In genomic region chr4:153038493-153039311, GRCh38 we compare ENCODE assay signal across 18 cellular contexts.
DNase-seq lines count a peak whose midpoint lies in the region; ATAC-seq and TF ChIP-seq lines count a peak whose summit lies in the region.
"Had no signal": no experiment of that assay in that cellular context is flagged by ENCODE, and none has a peak within 500 bp of the region (broad histone marks: within the 10 kb centered on the region; RNA-seq: fewer than 3 reads in every experiment).

No MANE protein-coding gene starts in this region.

- no peak for TF ChIP-seq CTCF in mammary epithelial cell (conservative IDR thresholded peaks at IDR 0.05 in 1 of 2, IDR thresholded peaks at IDR 0.05 in 1 of 2; ENCODE audit: extremely low read depth in 1 of 2, insufficient read depth in 1 of 2, low read depth in 1 of 2, low read length in 2 of 2)
- no peak for TF ChIP-seq CTCF in MCF 10A (IDR thresholded peaks at IDR 0.05; ENCODE audit: unreplicated experiment)
- no peak for TF ChIP-seq CTCF in glutamatergic neuron (IDR thresholded peaks at IDR 0.05; ENCODE audit: partially characterized antibody, unreplicated experiment)
- TF ChIP-seq CTCF in upper lobe of right lung (IDR thresholded peaks at IDR 0.05), result no peak

- no peaks in the 10 kb centered on the region for H4K20me1 ChIP-seq in mammary epithelial cell (ENCODE audit: insufficient read depth, low read length)

- H3K27ac ChIP-seq in mammary epithelial cell (ENCODE audit: insufficient read depth, low read depth, low read length) (peak overlapping the region; percentile 85), upper lobe of right lung (no peak overlapping the region)
- H3K27ac ChIP-seq: RWPE1, upper lobe of left lung had no signal

- in situ Hi-C loops in mammary epithelial cell (cut with MboI; ENCODE audit: low sequenced_read_pairs in 2 of 2), result no loop called here

- H3K9me3 ChIP-seq in mammary epithelial cell (replicated peaks; ENCODE audit: insufficient read depth, low read length) (no peaks in the 10 kb centered on the region), upper lobe of right lung (no peaks in the 10 kb centered on the region)
- H3K9me3 ChIP-seq: upper lobe of left lung had no signal

- ATAC-seq in upper lobe of right lung, result peak; percentile 53
- no peak for ATAC-seq in activated naive CD8-positive, alpha-beta T cell treated with anti-CD3 and anti-CD28 coated beads, Interleukin-2, amount 50 U/mL, for 24 hours
- ATAC-seq: stimulated activated effector memory CD8-positive, alpha-beta T cell treated with anti-CD3 and anti-CD28 coated beads, Interleukin-12 subunit alpha, Interleukin-12 subunit beta, amount 100 ng/mL, for 72 hours had no signal

- POLR2A ChIA-PET in MCF 10A (lab: Yijun Ruan, JAX), result no interaction called here

- dilution Hi-C loops in mammary epithelial cell (cut with HindIII; ENCODE audit: low sequenced_read_pairs), result no loop called here

- H3K36me3 Mint-ChIP-seq in MCF 10A (ENCODE audit: insufficient read depth, unreplicated experiment), result no peaks in the 10 kb centered on the region
- no peaks in the 10 kb centered on the region for H3K36me3 Mint-ChIP-seq in glutamatergic neuron (ENCODE audit: unreplicated experiment)
- no peaks in the 10 kb centered on the region for H3K36me3 Mint-ChIP-seq in activated naive CD8-positive, alpha-beta T cell treated with anti-CD3 and anti-CD28 coated beads, Interleukin-2, amount 50 U/mL, for 24 hours (ENCODE audit: low read depth)
- H3K36me3 Mint-ChIP-seq: stimulated activated effector memory CD8-positive, alpha-beta T cell treated with anti-CD3 and anti-CD28 coated beads, Interleukin-12 subunit alpha, Interleukin-12 subunit beta, amount 100 ng/mL, for 72 hours had no signal

- H3K4me3 Mint-ChIP-seq in MCF 10A (ENCODE audit: unreplicated experiment) (no peak overlapping the region), glutamatergic neuron (ENCODE audit: unreplicated experiment) (no peak overlapping the region)
- no peak overlapping the region for H3K4me3 Mint-ChIP-seq in activated naive CD8-positive, alpha-beta T cell treated with anti-CD3 and anti-CD28 coated beads, Interleukin-2, amount 50 U/mL, for 24 hours
- H3K4me3 Mint-ChIP-seq: IgD-negative memory B cell; stimulated activated effector memory CD8-positive, alpha-beta T cell treated with anti-CD3 and anti-CD28 coated beads, Interleukin-12 subunit alpha, Interleukin-12 subunit beta, amount 100 ng/mL, for 72 hours had no signal

- H3K4me1 Mint-ChIP-seq in MCF 10A (ENCODE audit: insufficient read depth, unreplicated experiment), result peaks cover 14% of the 10 kb centered on the region
- peaks cover 36% of the 10 kb centered on the region for H3K4me1 Mint-ChIP-seq in glutamatergic neuron (ENCODE audit: low read depth, unreplicated experiment)
- H3K4me1 Mint-ChIP-seq in activated naive CD8-positive, alpha-beta T cell treated with anti-CD3 and anti-CD28 coated beads, Interleukin-2, amount 50 U/mL, for 24 hours, result no peaks in the 10 kb centered on the region
- H3K4me1 Mint-ChIP-seq: stimulated activated effector memory CD8-positive, alpha-beta T cell treated with anti-CD3 and anti-CD28 coated beads, Interleukin-12 subunit alpha, Interleukin-12 subunit beta, amount 100 ng/mL, for 72 hours had no signal

- H3K27me3 Mint-ChIP-seq in MCF 10A (ENCODE audit: insufficient read depth, unreplicated experiment), result no peaks in the 10 kb centered on the region
- H3K27me3 Mint-ChIP-seq in glutamatergic neuron (ENCODE audit: unreplicated experiment), result peaks cover 3% of the 10 kb centered on the region
- H3K27me3 Mint-ChIP-seq in activated naive CD8-positive, alpha-beta T cell treated with anti-CD3 and anti-CD28 coated beads, Interleukin-2, amount 50 U/mL, for 24 hours, result peaks cover 8% of the 10 kb centered on the region

- no peaks in the 10 kb centered on the region for H3K36me3 ChIP-seq in mammary epithelial cell (ENCODE audit: insufficient read depth, low read length)
- no peaks in the 10 kb centered on the region for H3K36me3 ChIP-seq in upper lobe of right lung
- H3K36me3 ChIP-seq: upper lobe of left lung had no signal

- no peak overlapping the region for H3K4me2 ChIP-seq in mammary epithelial cell (ENCODE audit: insufficient read depth, low read depth, low read length)

- H3K79me2 ChIP-seq in mammary epithelial cell (ENCODE audit: insufficient read depth, low read length), result no peaks in the 10 kb centered on the region

- 69% methylated on average over 11 of the region's 11 CpGs for WGBS in mammary epithelial cell (ENCODE audit: low coverage, missing lambda C conversion rate)

- peak overlapping the region; percentile 79 for H2AFZ ChIP-seq in mammary epithelial cell (ENCODE audit: low read depth, low read length)

- CTCF ChIA-PET in mammary epithelial cell (lab: Charles Lee; ENCODE audit: low non-redundant PET), result no interaction called here
- CTCF ChIA-PET in MCF 10A (lab: Yijun Ruan, JAX), result interaction anchor here (1.0 to 1.4 kb wide), 2 partner anchors 36 to 44 kb away, joined by 3 read pairs; no protein-coding TSS in a partner anchor

- H3K4me1 ChIP-seq in mammary epithelial cell (ENCODE audit: insufficient read depth, low read length) (peaks cover 41% of the 10 kb centered on the region), upper lobe of right lung (no peaks in the 10 kb centered on the region)
- H3K4me1 ChIP-seq: upper lobe of left lung had no signal

- H3K27ac Mint-ChIP-seq in MCF 10A (ENCODE audit: low read depth, unreplicated experiment), result no peak overlapping the region
- peak overlapping the region; percentile 71 for H3K27ac Mint-ChIP-seq in glutamatergic neuron (ENCODE audit: unreplicated experiment)
- no peak overlapping the region for H3K27ac Mint-ChIP-seq in activated naive CD8-positive, alpha-beta T cell treated with anti-CD3 and anti-CD28 coated beads, Interleukin-2, amount 50 U/mL, for 24 hours
- H3K27ac Mint-ChIP-seq: activated T-helper 2 cell treated with anti-CD3 and anti-CD28 coated beads, Interferon-gamma antibody, Interleukin-2, Interleukin-4, amounts not matched to agents 10 μg/mL and 5 μg/mL and 100 μg/mL, durations not matched to agents 14 hours and 24 hours and 36 hours; IgD-negative memory B cell; stimulated activated effector memory CD8-positive, alpha-beta T cell treated with anti-CD3 and anti-CD28 coated beads, Interleukin-12 subunit alpha, Interleukin-12 subunit beta, amount 100 ng/mL, for 72 hours had no signal

- intact Hi-C loops in mammary epithelial cell (cut with micrococcal nuclease), result loop anchor here (5.0 kb wide), 1 partner anchor 41 kb away; no protein-coding TSS in a partner anchor
- intact Hi-C loops in MCF 10A (cut with micrococcal nuclease), result no loop called here
- intact Hi-C loops in upper lobe of right lung (cut with DNase I), result no loop called here

- DNase-seq in mammary epithelial cell, result no peak
- no peak for DNase-seq in MCF 10A (ENCODE audit: unreplicated experiment)
- DNase-seq in NCI-H748 (lab: John Stamatoyannopoulos, UW; ENCODE audit: unreplicated experiment), result peak; percentile 79
- no peak for DNase-seq in glutamatergic neuron
- DNase-seq in upper lobe of right lung, result no peak
- no peak for DNase-seq in activated naive CD8-positive, alpha-beta T cell treated with anti-CD3 and anti-CD28 coated beads, Interleukin-2, amount 50 U/mL, for 24 hours
- DNase-seq in OCI-M1 (lab: John Stamatoyannopoulos, UW), result no peak
- no peak for DNase-seq in activated T-cell treated with anti-CD3 and anti-CD28 coated beads for 4 hours
- DNase-seq: ACHN; activated CD4-positive, alpha-beta T cell treated with anti-CD3 and anti-CD28 coated beads, Interleukin-2, amount 50 U/mL, for 48 hours; DMS79; NCI-H226; retina had no signal

- no peaks in the 10 kb centered on the region for H3K27me3 ChIP-seq in mammary epithelial cell (ENCODE audit: insufficient read depth, low read length)
- no peaks in the 10 kb centered on the region for H3K27me3 ChIP-seq in upper lobe of right lung
- H3K27me3 ChIP-seq: upper lobe of left lung had no signal

- no peak overlapping the region for H3K4me3 ChIP-seq in mammary epithelial cell (replicated peaks in 1 of 3; ENCODE audit: insufficient read depth in 1 of 3, low read depth in 2 of 3, low read length in 3 of 3)
- H3K4me3 ChIP-seq in upper lobe of right lung, result no peak overlapping the region
- H3K4me3 ChIP-seq: upper lobe of left lung had no signal

- H3K9ac ChIP-seq in mammary epithelial cell (ENCODE audit: insufficient read depth, low read length), result no peak overlapping the region

- BruUV-seq in mammary epithelial cell (replicated peaks; lab: Mats Ljungman, UMichigan) (no TSS peak), MCF 10A (replicated peaks; lab: Mats Ljungman, UMichigan) (no TSS peak)

- H3K9me3 Mint-ChIP-seq in MCF 10A (ENCODE audit: unreplicated experiment) (no peaks in the 10 kb centered on the region), glutamatergic neuron (ENCODE audit: unreplicated experiment) (no peaks in the 10 kb centered on the region)
- no peaks in the 10 kb centered on the region for H3K9me3 Mint-ChIP-seq in activated naive CD8-positive, alpha-beta T cell treated with anti-CD3 and anti-CD28 coated beads, Interleukin-2, amount 50 U/mL, for 24 hours
- H3K9me3 Mint-ChIP-seq: activated T-helper 2 cell treated with anti-CD3 and anti-CD28 coated beads, Interferon-gamma antibody, Interleukin-2, Interleukin-4, amounts not matched to agents 10 μg/mL and 5 μg/mL and 100 μg/mL, durations not matched to agents 14 hours and 24 hours and 36 hours; stimulated activated effector memory CD8-positive, alpha-beta T cell treated with anti-CD3 and anti-CD28 coated beads, Interleukin-12 subunit alpha, Interleukin-12 subunit beta, amount 100 ng/mL, for 72 hours had no signal
